11 cellular contexts compared by ENCODE assay signal in genomic region chr3:139588450-139588849, GRCh38. TPM values are rescaled to one million over a fixed set of nuclear protein-coding genes. Genes with fewer than 3 reads are reported as not detected.
DNase-seq lines count a peak whose midpoint lies in the region; ATAC-seq and TF ChIP-seq lines count a peak whose summit lies in the region.
"Had no signal": no experiment of that assay in that cellular context is flagged by ENCODE, and none has a peak within 500 bp of the region (broad histone marks: within the 10 kb centered on the region; RNA-seq: fewer than 3 reads in every experiment).

No MANE protein-coding gene starts in this region.

- H3K9me3 ChIP-seq in WERI-Rb-1 (ENCODE audit: severe bottlenecking), result no peaks in the 10 kb centered on the region
- no peaks in the 10 kb centered on the region for H3K9me3 ChIP-seq in transverse colon

- no peaks in the 10 kb centered on the region for H3K4me1 ChIP-seq in transverse colon

- in situ Hi-C loops in transverse colon (cut with MboI; ENCODE audit: low pct_ligation_motif_present in 1 of 4, low pct_unique_long_range_greater_than_20kb in 1 of 4, low sequenced_read_pairs in 3 of 4), result no loop called here

- WGBS in transverse colon (ENCODE audit: low coverage in 1 of 2), 2 donors, result 90% methylated on average over 4 of the region's 4 CpGs; no CpG with 5 or more reads in 1 of the 2 donors

- no peak for TF ChIP-seq EP300 in transverse colon (IDR thresholded peaks at IDR 0.05; ENCODE audit: low read depth)

- H3K36me3 ChIP-seq in H7 (replicated peaks; ENCODE audit: control insufficient read depth, insufficient read depth, low read length) (no peaks in the 10 kb centered on the region), WERI-Rb-1 (no peaks in the 10 kb centered on the region), transverse colon (no peaks in the 10 kb centered on the region)

- intact Hi-C loops in transverse colon (cut with DNase I; ENCODE audit: low total_unique reads), result no loop called here

- H3K4me3 ChIP-seq in H7 (ENCODE audit: insufficient read depth, low read depth, low read length), result no peak overlapping the region
- H3K4me3 ChIP-seq in WERI-Rb-1 (ENCODE audit: low read depth, low read length), result no peak overlapping the region
- no peak overlapping the region for H3K4me3 ChIP-seq in transverse colon

- TF ChIP-seq CTCF in WERI-Rb-1 (IDR thresholded peaks at IDR 0.05; ENCODE audit: low read depth, low read length) (peak; percentile 63), transverse colon (IDR thresholded peaks at IDR 0.05) (no peak)

- peak; percentile 88 for DNase-seq in H7
- DNase-seq in NCI-H1436 (lab: John Stamatoyannopoulos, UW), result peak; percentile 77
- DNase-seq in WERI-Rb-1, result peak; percentile 73
- DNase-seq in kidney tubule cell (ENCODE audit: low spot score), result peak; percentile 22
- no peak for DNase-seq in transverse colon
- DNase-seq in anterior cingulate cortex (lab: John Stamatoyannopoulos, UW), result no peak
- DNase-seq: activated gamma-delta T cell treated with Interleukin-2 at 50 U/mL for 16 hours, immature natural killer cell, NCI-H2029 had no signal

- H3K27ac ChIP-seq in WERI-Rb-1 (no peak overlapping the region), transverse colon (no peak overlapping the region)

- no peak for TF ChIP-seq POLR2A in transverse colon (IDR thresholded peaks at IDR 0.05)

- ATAC-seq in HG02840 (IDR thresholded peaks at IDR 0.05; ENCODE audit: low FRiP score, unreplicated experiment) (no peak), HG02973 (IDR thresholded peaks at IDR 0.05; ENCODE audit: unreplicated experiment) (no peak)

- no peaks in the 10 kb centered on the region for H3K27me3 ChIP-seq in H7 (ENCODE audit: control insufficient read depth, insufficient read depth, low read length)
- no peaks in the 10 kb centered on the region for H3K27me3 ChIP-seq in WERI-Rb-1 (ENCODE audit: insufficient read depth, low read depth, severe bottlenecking)
- H3K27me3 ChIP-seq in transverse colon, result no peaks in the 10 kb centered on the region

RNA-seq across cellular contexts. Expression of gene RBP1, which starts 48.9 kb away (rescaled TPM):
- total RNA-seq in H7 (2014; rRNA removed; shearing (Covaris generic)), result 24.9 and 35.1 TPM in 2 replicates
- 1 to 10 TPM in 2 of 4 donors, not detected in 2; 2.7 to 6.4 TPM for total RNA-seq in transverse colon

Comparison
In these comparisons a context has a peak if more than half of its experiments do, and no peak if none do; other contexts are left out.
1. DNase-seq: peak in H7 (single experiment), NCI-H1436 (single experiment), WERI-Rb-1 (single experiment) and kidney tubule cell (single experiment); none in transverse colon (single experiment) and anterior cingulate cortex (0 of 58).